9 cellular contexts compared by ENCODE assay signal in the genomic region with DNA sequence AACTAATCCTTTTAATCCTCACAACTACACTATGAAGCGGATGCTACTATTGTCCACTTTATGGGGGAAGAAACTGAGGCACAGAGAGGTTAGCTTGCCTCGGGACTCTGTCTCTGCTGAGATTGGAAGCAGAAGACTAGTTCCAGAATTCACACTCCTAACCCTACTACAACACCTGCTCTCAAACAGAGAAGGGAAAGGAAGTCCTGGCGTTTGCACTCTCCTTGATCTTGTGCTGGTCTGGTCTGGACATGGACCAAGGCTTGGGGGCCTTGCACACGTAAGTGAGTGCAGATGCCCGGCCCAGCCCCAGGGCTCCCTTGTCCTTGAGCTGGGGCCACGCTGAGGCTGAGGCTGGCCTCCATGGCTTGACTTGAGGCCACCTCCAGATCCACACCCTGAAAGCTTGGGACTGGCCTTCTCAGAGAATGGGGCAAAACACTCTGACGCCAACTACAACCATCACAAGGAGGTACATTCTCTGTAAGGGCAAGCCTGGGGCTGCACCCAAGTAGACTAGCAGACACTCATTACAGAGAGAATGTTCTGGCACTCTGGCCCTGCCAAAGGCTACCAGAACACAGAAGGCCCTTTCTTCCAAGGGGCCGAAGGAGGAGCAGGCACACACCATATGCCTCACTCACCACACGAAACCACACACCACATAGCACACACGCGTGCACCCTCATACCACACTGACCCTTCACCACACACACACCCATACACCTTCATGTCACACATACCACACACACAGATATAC. TPM values are rescaled to one million over a fixed set of nuclear protein-coding genes. Genes with fewer than 3 reads are reported as not detected.
DNase-seq lines count a peak whose midpoint lies in the region; ATAC-seq and TF ChIP-seq lines count a peak whose summit lies in the region.
"Had no signal": no experiment of that assay in that cellular context is flagged by ENCODE, and none has a peak within 500 bp of the region (broad histone marks: within the 10 kb centered on the region; RNA-seq: fewer than 3 reads in every experiment).

No MANE protein-coding gene starts in this region.

- H3F3A ChIP-seq in OCI-LY1 (ENCODE audit: insufficient read depth, low read length) = no peaks in the 10 kb centered on the region

- WGBS in esophagus, 2 donors = 75 to 79% methylated on average over 11 of the region's 11 CpGs

- no peaks in the 10 kb centered on the region for H3K79me2 ChIP-seq in OCI-LY1 (ENCODE audit: insufficient read depth, low read length)

- H3K9me2 ChIP-seq in OCI-LY1 (ENCODE audit: low read depth, low read length) = no peaks in the 10 kb centered on the region

- H2AFZ ChIP-seq in OCI-LY1 (ENCODE audit: low read length) = no peak overlapping the region

- no peaks in the 10 kb centered on the region for H3K36me3 ChIP-seq in OCI-LY1 (ENCODE audit: insufficient read depth, low read length)
- no peaks in the 10 kb centered on the region for H3K36me3 ChIP-seq in esophagus (ENCODE audit: control insufficient read depth in 2 of 2, insufficient read depth in 2 of 2, low read length in 1 of 2)
- H3K36me3 ChIP-seq: left ventricle myocardium inferior, WERI-Rb-1 had no signal

- no peak for TF ChIP-seq CTCF in OCI-LY1 (IDR thresholded peaks at IDR 0.05; ENCODE audit: low read length)

- H3K4me1 ChIP-seq in OCI-LY1 (ENCODE audit: insufficient read depth, low read length, severe bottlenecking) = peaks cover 65% of the 10 kb centered on the region
- peaks cover 0 to 14% of the 10 kb centered on the region in 2 donors for H3K4me1 ChIP-seq in esophagus (ENCODE audit: control insufficient read depth in 2 of 2, insufficient read depth in 2 of 2, low read length in 1 of 2)

- DNase-seq in NCI-H1930 (lab: John Stamatoyannopoulos, UW) (no peak), NCI-H2227 treated with DMSO at 0.1 percent for 48 hours (lab: John Stamatoyannopoulos, UW) (no peak), SKM-1 treated with dmso at 0.1 percent for 144 hours (lab: John Stamatoyannopoulos, UW; ENCODE audit: unreplicated experiment) (no peak)

- H3K4me2 ChIP-seq in OCI-LY1 (ENCODE audit: low read length) = peak overlapping the region; percentile 67

- H3K9ac ChIP-seq in OCI-LY1 (ENCODE audit: low read length) = no peak overlapping the region; the same call in 1 of the 2 replicates

- no peaks in the 10 kb centered on the region for H4K20me1 ChIP-seq in OCI-LY1 (ENCODE audit: insufficient read depth, low read length)

- no peaks in the 10 kb centered on the region for H3K9me3 ChIP-seq in OCI-LY1 (ENCODE audit: low read length)
- H3K9me3 ChIP-seq in esophagus (ENCODE audit: control insufficient read depth in 2 of 2, insufficient read depth in 1 of 2, low read depth in 1 of 2, low read length in 1 of 2) = no peaks in the 10 kb centered on the region
- H3K9me3 ChIP-seq: left ventricle myocardium inferior had no signal

- H3K4me3 ChIP-seq in OCI-LY1 (ENCODE audit: low read depth, low read length, poor library complexity, severe bottlenecking) (peak overlapping the region; percentile 49), esophagus (ENCODE audit: low read depth in 1 of 2, low read length in 2 of 2) (no peak overlapping the region), skin epidermis (no peak overlapping the region)
- H3K4me3 ChIP-seq: left ventricle myocardium inferior had no signal

- peak overlapping the region; percentile 84 for H3K27ac ChIP-seq in OCI-LY1 (ENCODE audit: low read depth, low read length, poor library complexity, severe bottlenecking)
- H3K27ac ChIP-seq in esophagus (ENCODE audit: low read depth in 2 of 2, low read length in 1 of 2) = peak overlapping the region; percentile 85 to 96
- H3K27ac ChIP-seq in skin epidermis = peak overlapping the region in 20 of 21 experiments; percentile 52 to 98 (median 82)
- H3K27ac ChIP-seq: left ventricle myocardium inferior, WERI-Rb-1 had no signal

- peak; percentile 5 for ATAC-seq in GM21515 (IDR thresholded peaks at IDR 0.05; ENCODE audit: unreplicated experiment)

- H3K27me3 ChIP-seq in OCI-LY1 (ENCODE audit: insufficient read depth, low read length) (no peaks in the 10 kb centered on the region), esophagus (ENCODE audit: control insufficient read depth in 1 of 2, insufficient read depth in 2 of 2, low read length in 2 of 2) (no peaks in the 10 kb centered on the region)

RNA-seq across cellular contexts. Expression of a gene that starts 33.3 kb away (rescaled TPM):
- polyA plus RNA-seq in esophagus = 100 to 1,000 TPM; 211 to 257 TPM
